In the genomic region with DNA sequence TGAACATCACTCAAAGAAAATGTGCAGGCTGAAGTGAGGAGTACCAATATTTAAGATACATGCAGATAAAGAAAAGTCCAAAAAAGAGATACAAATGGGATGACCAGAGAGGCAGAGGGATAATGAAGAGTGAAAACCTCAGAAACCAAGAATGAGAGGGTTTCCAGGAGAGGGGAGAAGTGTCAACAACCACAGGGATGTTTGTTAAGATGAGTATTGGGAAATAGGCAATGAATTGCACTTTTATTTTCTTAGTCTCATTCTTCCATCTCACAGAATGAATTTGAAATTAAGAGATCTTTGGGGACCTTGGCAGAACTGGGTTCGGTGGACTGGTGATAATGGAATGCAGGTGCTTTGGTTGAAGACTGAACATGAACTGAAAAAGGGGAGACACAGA, we compare ENCODE assay signal across 29 cellular contexts.
DNase-seq lines count a peak whose midpoint lies in the region; ATAC-seq, FAIRE-seq and TF ChIP-seq lines count a peak whose summit lies in the region.
"Had no signal": no experiment of that assay in that cellular context is flagged by ENCODE, and none has a peak within 500 bp of the region (broad histone marks: within the 10 kb centered on the region; RNA-seq: fewer than 3 reads in every experiment).

No MANE protein-coding gene starts in this region.

- H2BK5ac ChIP-seq in H1 (ENCODE audit: low read depth, low read length), result no peak overlapping the region

- H3K23me2 ChIP-seq in H1 (ENCODE audit: low read depth, low read length), result no peaks in the 10 kb centered on the region

- H3K79me1 ChIP-seq in H1 (ENCODE audit: low read depth, low read length), result no peaks in the 10 kb centered on the region

- no peaks in the 10 kb centered on the region for H3K27me3 ChIP-seq in Loucy (ENCODE audit: insufficient read depth, low read length, poor library complexity, severe bottlenecking)
- H3K27me3 ChIP-seq in H1 (replicated peaks in 1 of 4; ENCODE audit: control insufficient read depth in 3 of 4, extremely low read depth in 1 of 4, insufficient read depth in 3 of 4, low read length in 3 of 4), result peaks cover 0 to 3% (median 0%) of the 10 kb centered on the region in 4 experiments; a peak in 3 of 7 replicates
- H3K27me3 ChIP-seq in neural progenitor cell, result no peaks in the 10 kb centered on the region
- no peaks in the 10 kb centered on the region for H3K27me3 ChIP-seq in right cardiac atrium (ENCODE audit: control insufficient read depth, insufficient read depth)
- H3K27me3 ChIP-seq: BE2C, BLaER1 had no signal

- no peak for TF ChIP-seq CTCF in Loucy (conservative IDR thresholded peaks at IDR 0.05; ENCODE audit: low read length)
- no peak for TF ChIP-seq CTCF in H1 (IDR thresholded peaks at IDR 0.05; ENCODE audit: control extremely low read depth in 1 of 3, insufficient read depth in 1 of 3, low read depth in 1 of 3, low read length in 3 of 3)
- TF ChIP-seq CTCF in neural progenitor cell (IDR thresholded peaks at IDR 0.05), result no peak

- H3K4me1 ChIP-seq in Loucy (ENCODE audit: insufficient read depth, low read length, poor library complexity, severe bottlenecking), result no peaks in the 10 kb centered on the region
- peaks cover 0 to 20% (median 14%) of the 10 kb centered on the region in 4 experiments; a peak in 4 of 7 replicates for H3K4me1 ChIP-seq in H1 (replicated peaks in 1 of 4; ENCODE audit: control insufficient read depth in 3 of 4, insufficient read depth in 4 of 4, low read length in 3 of 4)
- H3K4me1 ChIP-seq in neural progenitor cell, result peaks cover 32% of the 10 kb centered on the region
- H3K4me1 ChIP-seq in right cardiac atrium (ENCODE audit: control insufficient read depth, insufficient read depth, low read length), result no peaks in the 10 kb centered on the region
- H3K4me1 ChIP-seq: BE2C had no signal

- no peak overlapping the region for H2BK12ac ChIP-seq in H1 (ENCODE audit: low read depth, low read length)

- no peak overlapping the region for H3K56ac ChIP-seq in H1 (replicated peaks; ENCODE audit: insufficient read length, low read depth, low read length)

- peaks cover 5% of the 10 kb centered on the region for H3K9me3 Mint-ChIP-seq in neural progenitor cell
- H3K9me3 Mint-ChIP-seq: CD4-positive, alpha-beta memory T cell; CD4-positive, CD25-positive, alpha-beta regulatory T cell; CD8-positive, alpha-beta memory T cell had no signal

- H3K4me3 Mint-ChIP-seq in neural progenitor cell, result no peak overlapping the region
- H3K4me3 Mint-ChIP-seq: CD14-positive monocyte; CD4-positive, alpha-beta memory T cell; CD4-positive, CD25-positive, alpha-beta regulatory T cell; CD8-positive, alpha-beta memory T cell had no signal

- POLR2A ChIA-PET in H1 (lab: Charles Lee; ENCODE audit: partially characterized antibody), result no interaction called here

- H3K36me3 ChIP-seq in Loucy (ENCODE audit: insufficient read depth, low read length) (no peaks in the 10 kb centered on the region), H1 (ENCODE audit: control insufficient read depth in 2 of 4, insufficient read depth in 4 of 4, low read length in 3 of 4) (no peaks in the 10 kb centered on the region), neural progenitor cell (no peaks in the 10 kb centered on the region)
- H3K36me3 ChIP-seq: BE2C, BLaER1 had no signal

- H2AFZ ChIP-seq in Loucy (ENCODE audit: low read length) (peak overlapping the region; percentile 51; the same call in 1 of the 2 replicates), H1 (ENCODE audit: low read length) (no peak overlapping the region), neural progenitor cell (replicated peaks) (peak overlapping the region; percentile 45)

- CTCF ChIA-PET in H1 (lab: Charles Lee; ENCODE audit: partially characterized antibody), result interaction anchor here (1.0 to 1.3 kb wide), 2 partner anchors 12 to 109 kb away, joined by 3 read pairs; no protein-coding TSS in a partner anchor

- H3K23ac ChIP-seq in H1 (ENCODE audit: insufficient read length), result no peak overlapping the region

- H3K9me3 ChIP-seq in Loucy (ENCODE audit: insufficient read depth, low read depth, low read length) (no peaks in the 10 kb centered on the region), H1 (ENCODE audit: insufficient read depth in 2 of 2, low read depth in 1 of 2, low read length in 1 of 2) (no peaks in the 10 kb centered on the region), neural progenitor cell (ENCODE audit: low read depth) (no peaks in the 10 kb centered on the region), right cardiac atrium (ENCODE audit: control insufficient read depth, low read length) (no peaks in the 10 kb centered on the region)
- H3K9me3 ChIP-seq: BE2C, BLaER1 had no signal

- H3K27ac ChIP-seq in H1 (ENCODE audit: low read depth, low read length), result no peak overlapping the region
- H3K27ac ChIP-seq in neural progenitor cell, result peak overlapping the region; percentile 88
- no peak overlapping the region for H3K27ac ChIP-seq in right cardiac atrium (ENCODE audit: low read length)
- H3K27ac ChIP-seq: BLaER1 had no signal

- peak overlapping the region; percentile 10 for H4K91ac ChIP-seq in H1 (replicated peaks; ENCODE audit: insufficient read length, low read length)

- no peak for ATAC-seq in right cardiac atrium
- ATAC-seq: GM12878 had no signal

- no peaks in the 10 kb centered on the region for H3K9me2 ChIP-seq in Loucy (replicated peaks; ENCODE audit: low read depth, low read length)

- 71% methylated on average over 1 of the region's 1 CpG; no CpG with 5 or more reads in 1 of the 2 experiments for WGBS in H1 (ENCODE audit: extremely low coverage in 1 of 2, insufficient coverage in 1 of 2, insufficient read length in 1 of 2, insufficient replicate concordance in 2 of 2, low coverage in 1 of 2, low lambda C conversion rate in 2 of 2, missing lambda C conversion rate in 1 of 2), 2 experiments
- 94% methylated on average over 1 of the region's 1 CpG for WGBS in right cardiac atrium

- DNase-seq in H1 (ENCODE audit: low read depth in 1 of 2, low spot score in 2 of 2) (no peak), neural progenitor cell (ENCODE audit: low spot score) (no peak), renal cortical epithelial cell (ENCODE audit: low read depth) (peak; percentile 50), SIG-M5 treated with dmso at 0.1 percent for 504 hours (lab: John Stamatoyannopoulos, UW; ENCODE audit: unreplicated experiment) (no peak), right cardiac atrium (no peak), NCI-H446 treated with DMSO at 0.1 percent for 48 hours (lab: John Stamatoyannopoulos, UW) (no peak), UCSD-AML1 (lab: John Stamatoyannopoulos, UW; ENCODE audit: unreplicated experiment) (no peak)
- DNase-seq: 8988T; ACHN; BE2C; C1 segment of cervical spinal cord; CD4-positive, alpha-beta memory T cell; CD4-positive, CD25-positive, alpha-beta regulatory T cell; CD8-positive, alpha-beta memory T cell; COR-L47; DMS 273 treated with DMSO at 0.1 percent for 48 hours; DMS153; DMS53; DMS79; DND-41; EL; GDM1 had no signal

- peak overlapping the region; percentile 80; the same call in 1 of the 2 replicates for H2BK20ac ChIP-seq in H1 (ENCODE audit: low read length)

- H4K5ac ChIP-seq in H1 (ENCODE audit: insufficient read length, low read depth, low read length), result no peak overlapping the region

- peak overlapping the region; percentile 62 for H2BK120ac ChIP-seq in H1 (replicated peaks; ENCODE audit: low read depth, low read length)

- TF ChIP-seq RAD21 in H1 (IDR thresholded peaks at IDR 0.05 in 1 of 2, conservative IDR thresholded peaks at IDR 0.05 in 1 of 2; ENCODE audit: low read depth in 2 of 2, low read length in 2 of 2), result no peak

- no peak overlapping the region for H3K4me2 ChIP-seq in Loucy (ENCODE audit: low read depth, low read length, poor library complexity, severe bottlenecking)
- H3K4me2 ChIP-seq in H1 (ENCODE audit: insufficient read depth in 1 of 2, low read depth in 2 of 2, low read length in 2 of 2), result peak overlapping the region in 1 of 2 experiments; percentile 38; a peak in 1 of 4 replicates
- H3K4me2 ChIP-seq in neural progenitor cell, result no peak overlapping the region
- H3K4me2 ChIP-seq: BLaER1 had no signal

- H3K9ac ChIP-seq in Loucy (ENCODE audit: low read depth, low read length, poor library complexity, severe bottlenecking) (no peak overlapping the region), H1 (replicated peaks in 1 of 4; ENCODE audit: extremely low read depth in 1 of 4, low read depth in 3 of 4, low read length in 3 of 4) (no peak overlapping the region), neural progenitor cell (no peak overlapping the region)
- H3K9ac ChIP-seq: BLaER1 had no signal

- H4K20me1 ChIP-seq in Loucy (ENCODE audit: insufficient read depth, low read length, poor library complexity, severe bottlenecking), result no peaks in the 10 kb centered on the region
- H4K20me1 ChIP-seq in H1 (replicated peaks in 1 of 2; ENCODE audit: control insufficient read depth in 1 of 2, insufficient read depth in 2 of 2, low read length in 2 of 2), result no peaks in the 10 kb centered on the region
- no peaks in the 10 kb centered on the region for H4K20me1 ChIP-seq in neural progenitor cell (ENCODE audit: low read depth)
- H4K20me1 ChIP-seq: BLaER1 had no signal

- H3K79me2 ChIP-seq in Loucy (ENCODE audit: insufficient read depth, low read length) (no peaks in the 10 kb centered on the region), H1 (ENCODE audit: control insufficient read depth in 1 of 2, insufficient read depth in 2 of 2, low read length in 2 of 2) (no peaks in the 10 kb centered on the region), neural progenitor cell (ENCODE audit: low read depth) (no peaks in the 10 kb centered on the region)

- intact Hi-C loops in right cardiac atrium (cut with DNase I), result no loop called here

- H3F3A ChIP-seq in Loucy (ENCODE audit: low read depth) (no peaks in the 10 kb centered on the region), neural progenitor cell (ENCODE audit: low read depth) (peaks cover 24% of the 10 kb centered on the region)

- no peak overlapping the region for H3K14ac ChIP-seq in H1 (ENCODE audit: insufficient read length)

- peaks cover 6% of the 10 kb centered on the region for H3K4me1 Mint-ChIP-seq in neural progenitor cell
- H3K4me1 Mint-ChIP-seq: CD14-positive monocyte; CD4-positive, alpha-beta memory T cell; CD4-positive, CD25-positive, alpha-beta regulatory T cell; CD8-positive, alpha-beta memory T cell had no signal

- no peak for TF ChIP-seq EP300 in H1 (IDR thresholded peaks at IDR 0.05; ENCODE audit: borderline replicate concordance in 1 of 2, low read depth in 2 of 2, low read length in 2 of 2)

- no peak for TF ChIP-seq POLR2A in H1 (IDR thresholded peaks at IDR 0.05; ENCODE audit: control extremely low read depth in 1 of 2, low read depth in 2 of 2, low read length in 2 of 2)

- H4K8ac ChIP-seq in H1 (ENCODE audit: extremely low read depth, insufficient read depth, low read length), result no peak overlapping the region

- H3K4ac ChIP-seq in H1 (replicated peaks; ENCODE audit: insufficient read length, low read depth, low read length), result no peak overlapping the region

- no peak for FAIRE-seq in H1 (lab: Jason Lieb, UNC)
- FAIRE-seq: A204.1, GM12878, GM12892, GM18507 had no signal

- no peak overlapping the region for H3K18ac ChIP-seq in H1 (ENCODE audit: extremely low read depth, low read length)

- H3K4me3 ChIP-seq in Loucy (ENCODE audit: low read length, poor library complexity, severe bottlenecking) (no peak overlapping the region), H1 (ENCODE audit: extremely low read depth in 1 of 4, insufficient read depth in 2 of 4, low read depth in 3 of 4, low read length in 4 of 4) (no peak overlapping the region), neural progenitor cell (no peak overlapping the region), right cardiac atrium (ENCODE audit: low read length) (no peak overlapping the region)
- H3K4me3 ChIP-seq: BLaER1, GM12878 had no signal

- no peak overlapping the region for H2BK15ac ChIP-seq in H1 (ENCODE audit: low read length)

- H3K27ac Mint-ChIP-seq in neural progenitor cell, result no peak overlapping the region
- H3K27ac Mint-ChIP-seq: CD14-positive monocyte; CD4-positive, alpha-beta memory T cell; CD4-positive, CD25-positive, alpha-beta regulatory T cell; CD8-positive, alpha-beta memory T cell had no signal

- H3K27me3 Mint-ChIP-seq in neural progenitor cell (ENCODE audit: insufficient read depth, low read depth), result no peaks in the 10 kb centered on the region

- no peak overlapping the region for H2AK5ac ChIP-seq in H1 (ENCODE audit: low read depth, low read length)

- H3K36me3 Mint-ChIP-seq in neural progenitor cell, result peaks cover 3% of the 10 kb centered on the region
- H3K36me3 Mint-ChIP-seq: CD14-positive monocyte; CD4-positive, alpha-beta memory T cell; CD4-positive, CD25-positive, alpha-beta regulatory T cell; CD8-positive, alpha-beta memory T cell had no signal
